8 cellular contexts compared by ENCODE assay signal in the genomic region with DNA sequence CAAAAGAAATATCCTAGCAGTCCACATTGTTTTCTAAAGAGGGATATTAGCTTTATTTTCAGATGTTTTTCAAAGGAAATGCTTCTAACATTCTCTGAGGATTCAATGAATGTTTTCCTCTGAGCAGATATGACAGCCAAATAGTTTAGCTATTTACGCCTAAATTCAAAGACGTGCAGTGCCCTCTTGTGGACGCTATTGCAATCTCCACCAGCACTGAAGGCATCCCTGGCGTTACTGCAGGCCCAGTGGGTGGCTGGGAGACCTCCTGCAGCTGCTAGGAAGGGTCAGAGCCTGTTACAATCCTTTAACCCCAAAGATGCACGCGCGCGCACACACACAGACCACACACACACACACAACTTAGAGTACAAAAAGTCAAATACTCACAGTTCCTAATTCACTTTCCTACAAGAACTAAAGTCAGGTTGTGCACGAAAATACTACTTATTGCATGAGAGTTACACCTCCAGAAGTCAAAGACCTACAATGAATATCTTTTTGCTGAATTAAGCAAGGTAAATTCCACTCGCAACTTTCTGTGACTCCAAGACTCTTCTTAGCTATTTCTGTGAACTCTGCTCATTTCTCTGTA.
DNase-seq lines count a peak whose midpoint lies in the region; ATAC-seq and TF ChIP-seq lines count a peak whose summit lies in the region.

No MANE protein-coding gene starts in this region.

- peak; percentile 24 to 79 (median 60) for TF ChIP-seq CTCF in gastroesophageal sphincter (IDR thresholded peaks at IDR 0.05)

- no peaks in the 10 kb centered on the region for H3K36me3 Mint-ChIP-seq in activated T-helper 2 cell treated with anti-CD3 and anti-CD28 coated beads, Interferon-gamma antibody, Interleukin-2, Interleukin-4, amounts not matched to agents 10 μg/mL and 5 μg/mL and 100 μg/mL, durations not matched to agents 14 hours and 24 hours and 36 hours (ENCODE audit: low read depth)

- H3K4me3 Mint-ChIP-seq in activated T-helper 2 cell treated with anti-CD3 and anti-CD28 coated beads, Interferon-gamma antibody, Interleukin-2, Interleukin-4, amounts not matched to agents 10 μg/mL and 5 μg/mL and 100 μg/mL, durations not matched to agents 14 hours and 24 hours and 36 hours (ENCODE audit: low read depth): no peak overlapping the region

- no peaks in the 10 kb centered on the region for H3K27me3 Mint-ChIP-seq in activated T-helper 2 cell treated with anti-CD3 and anti-CD28 coated beads, Interferon-gamma antibody, Interleukin-2, Interleukin-4, amounts not matched to agents 10 μg/mL and 5 μg/mL and 100 μg/mL, durations not matched to agents 14 hours and 24 hours and 36 hours (ENCODE audit: low read depth)

- H3K27ac Mint-ChIP-seq in activated T-helper 2 cell treated with anti-CD3 and anti-CD28 coated beads, Interferon-gamma antibody, Interleukin-2, Interleukin-4, amounts not matched to agents 10 μg/mL and 5 μg/mL and 100 μg/mL, durations not matched to agents 14 hours and 24 hours and 36 hours: no peak overlapping the region

- no peaks in the 10 kb centered on the region for H3K4me1 Mint-ChIP-seq in activated T-helper 2 cell treated with anti-CD3 and anti-CD28 coated beads, Interferon-gamma antibody, Interleukin-2, Interleukin-4, amounts not matched to agents 10 μg/mL and 5 μg/mL and 100 μg/mL, durations not matched to agents 14 hours and 24 hours and 36 hours (ENCODE audit: low read depth)

- 17 to 87% methylated on average over 2 to 9 of the region's 10 CpGs for WGBS in gastroesophageal sphincter (ENCODE audit: low coverage in 1 of 2), 2 donors

- no peak overlapping the region for H3K27ac ChIP-seq in gastroesophageal sphincter

- no peak for TF ChIP-seq EP300 in gastroesophageal sphincter (IDR thresholded peaks at IDR 0.05)

- intact Hi-C loops in activated T-helper 2 cell treated with anti-CD3 and anti-CD28 coated beads, Interferon-gamma antibody, Interleukin-2, Interleukin-4, amounts not matched to agents 10 μg/mL and 5 μg/mL and 100 μg/mL, durations not matched to agents 14 hours and 24 hours and 36 hours (cut with micrococcal nuclease): loop anchor here (1.0 to 2.0 kb wide), 2 partner anchors 192 to 297 kb away; no protein-coding TSS in a partner anchor

- no peak for TF ChIP-seq POLR2A in gastroesophageal sphincter (IDR thresholded peaks at IDR 0.05)

- no peak for ATAC-seq in gastroesophageal sphincter
- no peak for ATAC-seq in GM21786 (IDR thresholded peaks at IDR 0.05; ENCODE audit: unreplicated experiment)
- ATAC-seq in HG02798 (IDR thresholded peaks at IDR 0.05; ENCODE audit: poor library complexity, unreplicated experiment): no peak

- H3K36me3 ChIP-seq in gastroesophageal sphincter: no peaks in the 10 kb centered on the region

- H3K9me3 Mint-ChIP-seq in activated T-helper 2 cell treated with anti-CD3 and anti-CD28 coated beads, Interferon-gamma antibody, Interleukin-2, Interleukin-4, amounts not matched to agents 10 μg/mL and 5 μg/mL and 100 μg/mL, durations not matched to agents 14 hours and 24 hours and 36 hours: no peaks in the 10 kb centered on the region

- no peaks in the 10 kb centered on the region for H3K9me3 ChIP-seq in gastroesophageal sphincter

- DNase-seq in GM04504 (ENCODE audit: low read depth) (peak; percentile 63), HS-5 (ENCODE audit: low read depth) (peak; percentile 58), NOMO-1 treated with DMSO at 0.1 percent for 48 hours (lab: John Stamatoyannopoulos, UW; ENCODE audit: unreplicated experiment) (peak; percentile 28), pons (ENCODE audit: low spot score) (peak; percentile 82)
- peak; percentile 20 for DNase-seq in activated T-helper 2 cell treated with anti-CD3 and anti-CD28 coated beads, Interferon-gamma antibody, Interleukin-2, Interleukin-4, amounts not matched to agents 10 μg/mL and 5 μg/mL and 100 μg/mL, durations not matched to agents 14 hours and 24 hours and 36 hours (ENCODE audit: low spot score)

- peaks cover 7% of the 10 kb centered on the region for H3K27me3 ChIP-seq in gastroesophageal sphincter

- no peak overlapping the region for H3K4me3 ChIP-seq in gastroesophageal sphincter

- H3K4me1 ChIP-seq in gastroesophageal sphincter: peaks cover 0 to 8% (median 0%) of the 10 kb centered on the region in 3 donors

Comparison
In these comparisons a context has a peak if more than half of its experiments do, and no peak if none do; other contexts are left out.
1. DNase-seq: peak in every context shown above with its lines; median percentile 82 in pons; 63 in GM04504; 58 in HS-5; 28 in NOMO-1 treated with DMSO at 0.1 percent for 48 hours; 20 in activated T-helper 2 cell treated with anti-CD3 and anti-CD28 coated beads, Interferon-gamma antibody, Interleukin-2, Interleukin-4, amounts not matched to agents 10 μg/mL and 5 μg/mL and 100 μg/mL, durations not matched to agents 14 hours and 24 hours and 36 hours.